Comparison of ENCODE assay signal across 1 cellular context in genomic region chr3:49171119-49171774, GRCh38.
TF ChIP-seq lines count a peak whose summit lies in the region.

Gene KLHDC8B (plus strand): TSS chr3:49171598. CDS start chr3:49172770, 1,172 bp downstream.

TF ChIP-seq in HepG2, 621 proteins besides CTCF, POLR2A, EP300 and RAD21 (continued from another document and continues in another):
- peak; percentile 54 for TF ChIP-seq KMT2B (CRISPR knock-in tag; IDR thresholded peaks at IDR 0.05)
- TF ChIP-seq ZFX (CRISPR knock-in tag; IDR thresholded peaks at IDR 0.05; ENCODE audit: low read depth) = peak; percentile 89
- TF ChIP-seq CHCHD3 (CRISPR knock-in tag; IDR thresholded peaks at IDR 0.05) = no peak
- TF ChIP-seq IRF9 (CRISPR knock-in tag; IDR thresholded peaks at IDR 0.05; ENCODE audit: borderline replicate concordance) = peak; percentile 90; the same call in 1 of the 2 replicates
- TF ChIP-seq, protein P1, sequence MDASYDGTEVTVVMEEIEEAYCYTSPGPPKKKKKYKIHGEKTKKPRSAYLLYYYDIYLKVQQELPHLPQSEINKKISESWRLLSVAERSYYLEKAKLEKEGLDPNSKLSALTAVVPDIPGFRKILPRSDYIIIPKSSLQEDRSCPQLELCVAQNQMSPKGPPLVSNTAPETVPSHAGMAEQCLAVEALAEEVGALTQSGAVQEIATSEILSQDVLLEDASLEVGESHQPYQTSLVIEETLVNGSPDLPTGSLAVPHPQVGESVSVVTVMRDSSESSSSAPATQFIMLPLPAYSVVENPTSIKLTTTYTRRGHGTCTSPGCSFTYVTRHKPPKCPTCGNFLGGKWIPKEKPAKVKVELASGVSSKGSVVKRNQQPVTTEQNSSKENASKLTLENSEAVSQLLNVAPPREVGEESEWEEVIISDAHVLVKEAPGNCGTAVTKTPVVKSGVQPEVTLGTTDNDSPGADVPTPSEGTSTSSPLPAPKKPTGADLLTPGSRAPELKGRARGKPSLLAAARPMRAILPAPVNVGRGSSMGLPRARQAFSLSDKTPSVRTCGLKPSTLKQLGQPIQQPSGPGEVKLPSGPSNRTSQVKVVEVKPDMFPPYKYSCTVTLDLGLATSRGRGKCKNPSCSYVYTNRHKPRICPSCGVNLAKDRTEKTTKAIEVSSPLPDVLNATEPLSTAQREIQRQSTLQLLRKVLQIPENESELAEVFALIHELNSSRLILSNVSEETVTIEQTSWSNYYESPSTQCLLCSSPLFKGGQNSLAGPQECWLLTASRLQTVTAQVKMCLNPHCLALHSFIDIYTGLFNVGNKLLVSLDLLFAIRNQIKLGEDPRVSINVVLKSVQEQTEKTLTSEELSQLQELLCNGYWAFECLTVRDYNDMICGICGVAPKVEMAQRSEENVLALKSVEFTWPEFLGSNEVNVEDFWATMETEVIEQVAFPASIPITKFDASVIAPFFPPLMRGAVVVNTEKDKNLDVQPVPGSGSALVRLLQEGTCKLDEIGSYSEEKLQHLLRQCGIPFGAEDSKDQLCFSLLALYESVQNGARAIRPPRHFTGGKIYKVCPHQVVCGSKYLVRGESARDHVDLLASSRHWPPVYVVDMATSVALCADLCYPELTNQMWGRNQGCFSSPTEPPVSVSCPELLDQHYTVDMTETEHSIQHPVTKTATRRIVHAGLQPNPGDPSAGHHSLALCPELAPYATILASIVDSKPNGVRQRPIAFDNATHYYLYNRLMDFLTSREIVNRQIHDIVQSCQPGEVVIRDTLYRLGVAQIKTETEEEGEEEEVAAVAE (CRISPR knock-in tag; IDR thresholded peaks at IDR 0.05; ENCODE audit: borderline replicate concordance) = peak; percentile 72; the same call in 1 of the 2 replicates
- TF ChIP-seq, protein P2, sequence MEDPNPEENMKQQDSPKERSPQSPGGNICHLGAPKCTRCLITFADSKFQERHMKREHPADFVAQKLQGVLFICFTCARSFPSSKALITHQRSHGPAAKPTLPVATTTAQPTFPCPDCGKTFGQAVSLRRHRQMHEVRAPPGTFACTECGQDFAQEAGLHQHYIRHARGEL (CRISPR knock-in tag; IDR thresholded peaks at IDR 0.05) = peak; percentile 83; the same call in 1 of the 2 replicates
- peak; percentile 81; the same call in 1 of the 2 replicates for TF ChIP-seq ZNF225 (CRISPR knock-in tag; IDR thresholded peaks at IDR 0.05)
- peak; percentile 83 for TF ChIP-seq KDM5B (CRISPR knock-in tag; IDR thresholded peaks at IDR 0.05; ENCODE audit: borderline replicate concordance)
- TF ChIP-seq, protein P3, sequence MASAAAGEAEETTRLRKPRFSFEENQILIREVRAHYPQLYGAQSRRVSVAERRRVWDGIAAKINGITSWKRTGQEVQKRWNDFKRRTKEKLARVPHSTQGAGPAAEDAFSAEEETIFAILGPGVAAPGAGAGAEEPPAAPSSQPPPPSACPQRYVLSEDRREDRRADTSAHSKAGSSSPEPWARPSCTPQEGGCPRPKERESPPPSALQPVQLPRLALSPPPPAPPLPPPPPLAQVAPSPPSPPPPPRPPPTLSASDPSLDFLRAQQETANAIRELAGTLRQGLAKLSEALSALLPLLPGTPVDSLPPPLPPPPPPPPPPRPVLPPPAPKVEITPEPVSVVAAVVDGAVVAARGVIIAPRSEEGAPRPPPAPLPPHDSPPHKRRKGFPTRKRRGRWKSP (CRISPR knock-in tag; IDR thresholded peaks at IDR 0.05) = peak; percentile 59; the same call in 1 of the 2 replicates
- TF ChIP-seq ZNF605 (CRISPR knock-in tag; IDR thresholded peaks at IDR 0.05) = peak; percentile 80
- TF ChIP-seq HDAC2 (CRISPR knock-in tag; IDR thresholded peaks at IDR 0.05) = peak; percentile 67; the same call in 1 of the 2 replicates
- TF ChIP-seq, protein P4, sequence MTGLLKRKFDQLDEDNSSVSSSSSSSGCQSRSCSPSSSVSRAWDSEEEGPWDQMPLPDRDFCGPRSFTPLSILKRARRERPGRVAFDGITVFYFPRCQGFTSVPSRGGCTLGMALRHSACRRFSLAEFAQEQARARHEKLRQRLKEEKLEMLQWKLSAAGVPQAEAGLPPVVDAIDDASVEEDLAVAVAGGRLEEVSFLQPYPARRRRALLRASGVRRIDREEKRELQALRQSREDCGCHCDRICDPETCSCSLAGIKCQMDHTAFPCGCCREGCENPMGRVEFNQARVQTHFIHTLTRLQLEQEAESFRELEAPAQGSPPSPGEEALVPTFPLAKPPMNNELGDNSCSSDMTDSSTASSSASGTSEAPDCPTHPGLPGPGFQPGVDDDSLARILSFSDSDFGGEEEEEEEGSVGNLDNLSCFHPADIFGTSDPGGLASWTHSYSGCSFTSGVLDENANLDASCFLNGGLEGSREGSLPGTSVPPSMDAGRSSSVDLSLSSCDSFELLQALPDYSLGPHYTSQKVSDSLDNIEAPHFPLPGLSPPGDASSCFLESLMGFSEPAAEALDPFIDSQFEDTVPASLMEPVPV (CRISPR knock-in tag; IDR thresholded peaks at IDR 0.05) = 0 out of 2 replicates have a peak, but pooled peaks have one; percentile 12
- TF ChIP-seq ZBTB3 (CRISPR knock-in tag; IDR thresholded peaks at IDR 0.05; ENCODE audit: borderline replicate concordance, low read depth) = peak; percentile 73; the same call in 1 of the 2 replicates
- TF ChIP-seq RXRA (CRISPR knock-in tag; IDR thresholded peaks at IDR 0.05) = peak; percentile 67
- no peak for TF ChIP-seq ZNF367 (CRISPR knock-in tag; IDR thresholded peaks at IDR 0.05; ENCODE audit: borderline replicate concordance)
- TF ChIP-seq, protein P5, sequence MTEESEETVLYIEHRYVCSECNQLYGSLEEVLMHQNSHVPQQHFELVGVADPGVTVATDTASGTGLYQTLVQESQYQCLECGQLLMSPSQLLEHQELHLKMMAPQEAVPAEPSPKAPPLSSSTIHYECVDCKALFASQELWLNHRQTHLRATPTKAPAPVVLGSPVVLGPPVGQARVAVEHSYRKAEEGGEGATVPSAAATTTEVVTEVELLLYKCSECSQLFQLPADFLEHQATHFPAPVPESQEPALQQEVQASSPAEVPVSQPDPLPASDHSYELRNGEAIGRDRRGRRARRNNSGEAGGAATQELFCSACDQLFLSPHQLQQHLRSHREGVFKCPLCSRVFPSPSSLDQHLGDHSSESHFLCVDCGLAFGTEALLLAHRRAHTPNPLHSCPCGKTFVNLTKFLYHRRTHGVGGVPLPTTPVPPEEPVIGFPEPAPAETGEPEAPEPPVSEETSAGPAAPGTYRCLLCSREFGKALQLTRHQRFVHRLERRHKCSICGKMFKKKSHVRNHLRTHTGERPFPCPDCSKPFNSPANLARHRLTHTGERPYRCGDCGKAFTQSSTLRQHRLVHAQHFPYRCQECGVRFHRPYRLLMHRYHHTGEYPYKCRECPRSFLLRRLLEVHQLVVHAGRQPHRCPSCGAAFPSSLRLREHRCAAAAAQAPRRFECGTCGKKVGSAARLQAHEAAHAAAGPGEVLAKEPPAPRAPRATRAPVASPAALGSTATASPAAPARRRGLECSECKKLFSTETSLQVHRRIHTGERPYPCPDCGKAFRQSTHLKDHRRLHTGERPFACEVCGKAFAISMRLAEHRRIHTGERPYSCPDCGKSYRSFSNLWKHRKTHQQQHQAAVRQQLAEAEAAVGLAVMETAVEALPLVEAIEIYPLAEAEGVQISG (CRISPR knock-in tag; IDR thresholded peaks at IDR 0.05) = peak; percentile 64; the same call in 1 of the 2 replicates
- peak; percentile 81; the same call in 1 of the 2 replicates for TF ChIP-seq RELA (CRISPR knock-in tag; IDR thresholded peaks at IDR 0.05)
- TF ChIP-seq RCOR2 (CRISPR knock-in tag; IDR thresholded peaks at IDR 0.05) = peak; percentile 55
- TF ChIP-seq POLR2G (IDR thresholded peaks at IDR 0.05; ENCODE audit: low read depth, low read length) = peak; percentile 54; the same call in 1 of the 2 replicates
- peak; percentile 7; the same call in 1 of the 2 replicates for TF ChIP-seq SMC3 (IDR thresholded peaks at IDR 0.05; ENCODE audit: low read length)
- peak; percentile 82; the same call in 1 of the 2 replicates for TF ChIP-seq SALL2 (CRISPR knock-in tag; IDR thresholded peaks at IDR 0.05)
- TF ChIP-seq THAP11 (CRISPR knock-in tag; IDR thresholded peaks at IDR 0.05) = peak; percentile 41; the same call in 1 of the 2 replicates
- no peak for TF ChIP-seq ATF1 (CRISPR knock-in tag; IDR thresholded peaks at IDR 0.05)
- TF ChIP-seq, protein P6, sequence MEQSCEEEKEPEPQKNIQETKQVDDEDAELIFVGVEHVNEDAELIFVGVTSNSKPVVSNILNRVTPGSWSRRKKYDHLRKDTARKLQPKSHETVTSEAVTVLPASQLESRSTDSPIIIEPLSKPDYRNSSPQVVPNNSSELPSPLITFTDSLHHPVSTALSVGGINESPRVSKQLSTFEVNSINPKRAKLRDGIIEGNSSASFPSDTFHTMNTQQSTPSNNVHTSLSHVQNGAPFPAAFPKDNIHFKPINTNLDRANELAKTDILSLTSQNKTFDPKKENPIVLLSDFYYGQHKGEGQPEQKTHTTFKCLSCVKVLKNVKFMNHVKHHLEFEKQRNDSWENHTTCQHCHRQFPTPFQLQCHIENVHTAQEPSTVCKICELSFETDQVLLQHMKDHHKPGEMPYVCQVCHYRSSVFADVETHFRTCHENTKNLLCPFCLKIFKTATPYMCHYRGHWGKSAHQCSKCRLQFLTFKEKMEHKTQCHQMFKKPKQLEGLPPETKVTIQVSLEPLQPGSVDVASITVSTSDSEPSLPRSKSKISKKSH (CRISPR knock-in tag; IDR thresholded peaks at IDR 0.05; ENCODE audit: borderline replicate concordance) = peak; percentile 91; the same call in 1 of the 2 replicates
- TF ChIP-seq XRCC5 (optimal IDR thresholded peaks at IDR 0.05; ENCODE audit: low read length) = peak; percentile 91
- peak; percentile 55 for TF ChIP-seq MED1 (CRISPR knock-in tag; IDR thresholded peaks at IDR 0.05)
- TF ChIP-seq NONO (IDR thresholded peaks at IDR 0.05) = no peak
- TF ChIP-seq NONO (CRISPR knock-in tag; conservative IDR thresholded peaks at IDR 0.05) = peak; percentile 73; the same call in 1 of the 2 replicates
- TF ChIP-seq ZNF329 (CRISPR knock-in tag; IDR thresholded peaks at IDR 0.05; ENCODE audit: low read depth) = 0 out of 2 replicates have a peak, but pooled peaks have one; percentile 82
- TF ChIP-seq NR3C1 (CRISPR knock-in tag; IDR thresholded peaks at IDR 0.05) = no peak
- peak; percentile 70; the same call in 1 of the 2 replicates for TF ChIP-seq ERF (CRISPR knock-in tag; IDR thresholded peaks at IDR 0.05)
- TF ChIP-seq HNRNPLL (IDR thresholded peaks at IDR 0.05; ENCODE audit: low read depth, low read length, poor library complexity, severe bottlenecking) = peak; percentile 72
- peak; percentile 33; the same call in 1 of the 2 replicates for TF ChIP-seq ZNF616 (CRISPR knock-in tag; IDR thresholded peaks at IDR 0.05; ENCODE audit: low read depth)
- TF ChIP-seq SOX13 (IDR thresholded peaks at IDR 0.05) = no peak
- TF ChIP-seq SOX13 (CRISPR knock-in tag; conservative IDR thresholded peaks at IDR 0.05 in 1 of 2, IDR thresholded peaks at IDR 0.05 in 1 of 2) = 0 out of 4 replicates have a peak, but pooled peaks of 1 of the 2 experiments have one; percentile 44
- TF ChIP-seq, protein P7, sequence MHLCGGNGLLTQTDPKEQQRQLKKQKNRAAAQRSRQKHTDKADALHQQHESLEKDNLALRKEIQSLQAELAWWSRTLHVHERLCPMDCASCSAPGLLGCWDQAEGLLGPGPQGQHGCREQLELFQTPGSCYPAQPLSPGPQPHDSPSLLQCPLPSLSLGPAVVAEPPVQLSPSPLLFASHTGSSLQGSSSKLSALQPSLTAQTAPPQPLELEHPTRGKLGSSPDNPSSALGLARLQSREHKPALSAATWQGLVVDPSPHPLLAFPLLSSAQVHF (CRISPR knock-in tag; IDR thresholded peaks at IDR 0.05) = 0 out of 2 replicates have a peak, but pooled peaks have one; percentile 40
- TF ChIP-seq, protein P8, sequence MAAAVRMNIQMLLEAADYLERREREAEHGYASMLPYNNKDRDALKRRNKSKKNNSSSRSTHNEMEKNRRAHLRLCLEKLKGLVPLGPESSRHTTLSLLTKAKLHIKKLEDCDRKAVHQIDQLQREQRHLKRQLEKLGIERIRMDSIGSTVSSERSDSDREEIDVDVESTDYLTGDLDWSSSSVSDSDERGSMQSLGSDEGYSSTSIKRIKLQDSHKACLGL (CRISPR knock-in tag; IDR thresholded peaks at IDR 0.05) = 0 out of 2 replicates have a peak, but pooled peaks have one; percentile 21
- TF ChIP-seq ZBTB4 (CRISPR knock-in tag; IDR thresholded peaks at IDR 0.05; ENCODE audit: borderline replicate concordance) = no peak
- 0 out of 2 replicates have a peak, but pooled peaks have one; percentile 21 for TF ChIP-seq ZNF205 (CRISPR knock-in tag; IDR thresholded peaks at IDR 0.05)
